In the genomic region with DNA sequence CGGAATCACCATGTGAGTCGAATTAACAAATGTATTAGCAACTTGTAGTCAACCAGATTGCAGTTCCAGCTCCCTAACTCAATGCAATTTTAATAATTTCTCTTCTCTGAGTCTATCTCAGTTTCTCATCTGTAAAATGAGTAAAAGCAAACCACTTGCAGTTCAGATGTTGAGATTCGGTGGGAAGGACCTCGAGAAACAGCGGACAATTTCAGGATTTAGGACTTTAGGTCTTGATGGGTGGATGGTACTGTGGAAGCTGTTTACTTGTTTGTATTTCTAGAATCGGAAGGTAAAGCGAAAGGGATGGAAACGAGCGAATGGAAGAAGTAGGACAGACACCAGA, we compare ENCODE assay signal across 8 cellular contexts. TPM values are rescaled to one million over a fixed set of nuclear protein-coding genes. Genes with fewer than 3 reads are reported as not detected.
DNase-seq lines count a peak whose midpoint lies in the region; ATAC-seq and TF ChIP-seq lines count a peak whose summit lies in the region.

No MANE protein-coding gene starts in this region.

- DNase-seq in activated T-cell treated with anti-CD3 and anti-CD28 coated beads, Interleukin-2, amount 50 U/mL, for 72 hours = no peak
- DNase-seq in activated T-cell treated with anti-CD3 and anti-CD28 coated beads for 4 hours (no peak), colonic mucosa (no peak), neural progenitor cell (ENCODE audit: low spot score) (no peak), DMS 273 treated with DMSO at 0.1 percent for 48 hours (lab: John Stamatoyannopoulos, UW) (no peak), nucleus accumbens (lab: John Stamatoyannopoulos, UW) (no peak)
- no peak for DNase-seq in stimulated activated CD4-positive, alpha-beta T cell treated with anti-CD3 and anti-CD28 coated beads, Interleukin-4, amount 100 ng/mL, for 24 hours

- peak overlapping the region; percentile 90 for H3K4me2 ChIP-seq in neural progenitor cell

- H3K27ac ChIP-seq in colonic mucosa (no peak overlapping the region), neural progenitor cell (no peak overlapping the region)

- H3K4me1 ChIP-seq in colonic mucosa (no peaks in the 10 kb centered on the region), neural progenitor cell (peaks cover 10% of the 10 kb centered on the region)

- no peaks in the 10 kb centered on the region for H3K9me3 Mint-ChIP-seq in activated T-cell treated with anti-CD3 and anti-CD28 coated beads, Interleukin-2, amount 50 U/mL, for 72 hours
- H3K9me3 Mint-ChIP-seq in neural progenitor cell = no peaks in the 10 kb centered on the region

- peak overlapping the region in 1 of 2 donors; percentile 73 for H3K9ac ChIP-seq in colonic mucosa (ENCODE audit: low read depth in 2 of 2, low read length in 2 of 2)
- H3K9ac ChIP-seq in neural progenitor cell = peak overlapping the region; percentile 74

- intact Hi-C loops in colonic mucosa (cut with DNase I) = no loop called here

- H3K79me2 ChIP-seq in neural progenitor cell (ENCODE audit: low read depth) = peaks cover 8% of the 10 kb centered on the region

- peak in 1 of 2 donors; percentile 0 for ATAC-seq in activated T-cell treated with anti-CD3 and anti-CD28 coated beads, Interleukin-2, amount 50 U/mL, for 72 hours (replicated peaks in 1 of 2)
- peak; percentile 14 for ATAC-seq in HG03565 (IDR thresholded peaks at IDR 0.05; ENCODE audit: unreplicated experiment)

- H3K4me3 ChIP-seq in colonic mucosa = peak overlapping the region; percentile 74
- peak overlapping the region; percentile 71 for H3K4me3 ChIP-seq in neural progenitor cell

- H3K27me3 ChIP-seq in colonic mucosa = no peaks in the 10 kb centered on the region
- peaks cover 15% of the 10 kb centered on the region for H3K27me3 ChIP-seq in neural progenitor cell

- H3K36me3 ChIP-seq in colonic mucosa (no peaks in the 10 kb centered on the region), neural progenitor cell (no peaks in the 10 kb centered on the region)

- TF ChIP-seq CTCF in colonic mucosa (IDR thresholded peaks at IDR 0.05) (no peak), neural progenitor cell (IDR thresholded peaks at IDR 0.05) (no peak)

- peaks cover 19% of the 10 kb centered on the region for H3K4me1 Mint-ChIP-seq in activated T-cell treated with anti-CD3 and anti-CD28 coated beads, Interleukin-2, amount 50 U/mL, for 72 hours (ENCODE audit: low read depth)
- H3K4me1 Mint-ChIP-seq in neural progenitor cell = peaks cover 20% of the 10 kb centered on the region

- peak overlapping the region; percentile 97 for H3K27ac Mint-ChIP-seq in activated T-cell treated with anti-CD3 and anti-CD28 coated beads, Interleukin-2, amount 50 U/mL, for 72 hours
- H3K27ac Mint-ChIP-seq in neural progenitor cell = peak overlapping the region; percentile 99

- no peaks in the 10 kb centered on the region for H3K9me3 ChIP-seq in colonic mucosa
- no peaks in the 10 kb centered on the region for H3K9me3 ChIP-seq in neural progenitor cell (ENCODE audit: low read depth)

- no peaks in the 10 kb centered on the region for H3K36me3 Mint-ChIP-seq in activated T-cell treated with anti-CD3 and anti-CD28 coated beads, Interleukin-2, amount 50 U/mL, for 72 hours (ENCODE audit: insufficient read depth in 2 of 2)
- no peaks in the 10 kb centered on the region for H3K36me3 Mint-ChIP-seq in neural progenitor cell

- no peaks in the 10 kb centered on the region for H4K20me1 ChIP-seq in neural progenitor cell (ENCODE audit: low read depth)

- peaks cover 24% of the 10 kb centered on the region for H3K27me3 Mint-ChIP-seq in activated T-cell treated with anti-CD3 and anti-CD28 coated beads, Interleukin-2, amount 50 U/mL, for 72 hours (ENCODE audit: low read depth)
- no peaks in the 10 kb centered on the region for H3K27me3 Mint-ChIP-seq in neural progenitor cell (ENCODE audit: insufficient read depth, low read depth)

- H2AFZ ChIP-seq in neural progenitor cell (replicated peaks) = peak overlapping the region; percentile 99

- peak overlapping the region; percentile 90 to 97 for H3K4me3 Mint-ChIP-seq in activated T-cell treated with anti-CD3 and anti-CD28 coated beads, Interleukin-2, amount 50 U/mL, for 72 hours
- peak overlapping the region; percentile 92 for H3K4me3 Mint-ChIP-seq in neural progenitor cell

- H3F3A ChIP-seq in neural progenitor cell (ENCODE audit: low read depth) = peaks cover 4% of the 10 kb centered on the region

RNA-seq across cellular contexts. Expression of gene TTC8, which starts 0.5 kb away (rescaled TPM):
- 1 to 10 TPM; 2.4 to 4.1 TPM for total RNA-seq in activated T-cell treated with anti-CD3 and anti-CD28 coated beads, Interleukin-2, amount 50 U/mL, for 72 hours
- total RNA-seq in colonic mucosa = 10 to 100 TPM; 13.5 to 17.1 TPM
- 22.6 and 35.0 TPM in 2 replicates for total RNA-seq in neural progenitor cell (ENCODE audit: low replicate concordance)

RNA-seq across cellular contexts. Expression of gene EML5, which starts 31.2 kb away (rescaled TPM):
- 10 to 100 TPM in 1 of 2 donors, 1 to 10 TPM in 1; 4.9 to 15.3 TPM for total RNA-seq in activated T-cell treated with anti-CD3 and anti-CD28 coated beads, Interleukin-2, amount 50 U/mL, for 72 hours
- total RNA-seq in colonic mucosa (1 to 10 TPM in 1 of 2 donors, under 1 TPM in 1; 0.93 to 1.2 TPM), neural progenitor cell (ENCODE audit: low replicate concordance) (0.71 and 1.0 TPM in 2 replicates)
